ENCODE assay signal across 19 cellular contexts in genomic region chr15:38885001-38885400, GRCh38.
A peak's percentile ranks its signal among the peaks of the same experiment; 100 is the strongest.
DNase-seq lines count a peak whose midpoint lies in the region; ATAC-seq, FAIRE-seq and TF ChIP-seq lines count a peak whose summit lies in the region.
"Had no signal": no experiment of that assay in that cellular context is flagged by ENCODE, and none has a peak within 500 bp of the region (broad histone marks: within the 10 kb centered on the region; RNA-seq: fewer than 3 reads in every experiment).

No MANE protein-coding gene starts in this region.

- DNase-seq in H54 (ENCODE audit: insufficient read length, low spot score) = no peak
- peak; percentile 65 for DNase-seq in fibroblast of the aortic adventitia (ENCODE audit: low read depth)
- no peak for DNase-seq in stimulated activated effector memory CD8-positive, alpha-beta T cell treated with anti-CD3 and anti-CD28 coated beads, Interleukin-12 subunit alpha, Interleukin-12 subunit beta, amount 100 ng/mL, for 72 hours (ENCODE audit: low spot score in 2 of 2)
- DNase-seq in NCI-H2029 treated with DMSO at 0.1 percent for 48 hours (lab: John Stamatoyannopoulos, UW) = no peak
- DNase-seq in NCI-H1436 treated with DMSO at 0.1 percent for 48 hours (lab: John Stamatoyannopoulos, UW) = no peak
- DNase-seq: activated CD8-positive, alpha-beta memory T cell treated with anti-CD3 and anti-CD28 coated beads for 24 hours; DND-41; mesendoderm; NCI-H2029; NCI-H524 treated with DMSO at 0.1 percent for 48 hours; PC-3; stimulated activated naive CD8-positive, alpha-beta T cell treated with anti-CD3 and anti-CD28 coated beads, Interleukin-15, Interleukin-2, amounts not matched to agents 100 U/mL and 50 U/mL, for 24 hours; T-cell had no signal

- FAIRE-seq in H54 (lab: Jason Lieb, UNC) = peak; percentile 64
- FAIRE-seq: GM12878 had no signal

- no peak for TF ChIP-seq CTCF in VCaP (conservative IDR thresholded peaks at IDR 0.05)
- no peak for TF ChIP-seq CTCF in fibroblast of the aortic adventitia (IDR thresholded peaks at IDR 0.05; ENCODE audit: insufficient read depth, low read length)

- H3K9ac ChIP-seq in skeletal muscle satellite cell (ENCODE audit: low read depth, low read length) = peak overlapping the region; percentile 36

- no peaks in the 10 kb centered on the region for H3K27me3 ChIP-seq in skeletal muscle satellite cell (ENCODE audit: control insufficient read depth, insufficient read depth, low read length)
- H3K27me3 ChIP-seq: vagina had no signal

- H3K27ac Mint-ChIP-seq in stimulated activated effector memory CD8-positive, alpha-beta T cell treated with anti-CD3 and anti-CD28 coated beads, Interleukin-12 subunit alpha, Interleukin-12 subunit beta, amount 100 ng/mL, for 72 hours = no peak overlapping the region
- H3K27ac Mint-ChIP-seq: CD14-positive monocyte, T-cell, WTC11 had no signal

- no peak overlapping the region for H3K4me2 ChIP-seq in skeletal muscle satellite cell (ENCODE audit: low read length)

- peaks cover 4% of the 10 kb centered on the region for H3K4me1 Mint-ChIP-seq in stimulated activated effector memory CD8-positive, alpha-beta T cell treated with anti-CD3 and anti-CD28 coated beads, Interleukin-12 subunit alpha, Interleukin-12 subunit beta, amount 100 ng/mL, for 72 hours
- H3K4me1 Mint-ChIP-seq: WTC11 had no signal

- H3K9me3 Mint-ChIP-seq in stimulated activated effector memory CD8-positive, alpha-beta T cell treated with anti-CD3 and anti-CD28 coated beads, Interleukin-12 subunit alpha, Interleukin-12 subunit beta, amount 100 ng/mL, for 72 hours = no peaks in the 10 kb centered on the region
- H3K9me3 Mint-ChIP-seq: T-cell had no signal

- no peaks in the 10 kb centered on the region for H3K9me3 ChIP-seq in skeletal muscle satellite cell (replicated peaks; ENCODE audit: low read length)
- H3K9me3 ChIP-seq: vagina had no signal

- no peak for TF ChIP-seq POLR2A in H54 (IDR thresholded peaks at IDR 0.05; ENCODE audit: low read depth, low read length)

- H3K36me3 Mint-ChIP-seq in stimulated activated effector memory CD8-positive, alpha-beta T cell treated with anti-CD3 and anti-CD28 coated beads, Interleukin-12 subunit alpha, Interleukin-12 subunit beta, amount 100 ng/mL, for 72 hours = no peaks in the 10 kb centered on the region
- H3K36me3 Mint-ChIP-seq: CD14-positive monocyte, T-cell, WTC11 had no signal

- H3K36me3 ChIP-seq in skeletal muscle satellite cell (ENCODE audit: insufficient read depth, low read length) = no peaks in the 10 kb centered on the region
- H3K36me3 ChIP-seq: vagina had no signal

- no peak overlapping the region for H3K4me3 Mint-ChIP-seq in stimulated activated effector memory CD8-positive, alpha-beta T cell treated with anti-CD3 and anti-CD28 coated beads, Interleukin-12 subunit alpha, Interleukin-12 subunit beta, amount 100 ng/mL, for 72 hours
- H3K4me3 Mint-ChIP-seq: CD14-positive monocyte, T-cell, WTC11 had no signal

- no peak for ATAC-seq in stimulated activated effector memory CD8-positive, alpha-beta T cell treated with anti-CD3 and anti-CD28 coated beads, Interleukin-12 subunit alpha, Interleukin-12 subunit beta, amount 100 ng/mL, for 72 hours
- ATAC-seq: GM12878; PC-3; stimulated activated naive CD8-positive, alpha-beta T cell treated with anti-CD3 and anti-CD28 coated beads, Interleukin-15, Interleukin-2, amounts not matched to agents 100 U/mL and 50 U/mL, for 24 hours; T-cell; WTC11 had no signal

- H3K27ac ChIP-seq in VCaP = peak overlapping the region; percentile 45; the same call in 1 of the 2 replicates
- H3K27ac ChIP-seq: vagina had no signal

- H3K4me3 ChIP-seq in fibroblast of the aortic adventitia (ENCODE audit: low read depth, low read length) = no peak overlapping the region
- H3K4me3 ChIP-seq in skeletal muscle satellite cell (ENCODE audit: low read length) = no peak overlapping the region
- H3K4me3 ChIP-seq: GM12878, vagina had no signal

- peaks cover 56% of the 10 kb centered on the region for H3K4me1 ChIP-seq in skeletal muscle satellite cell (ENCODE audit: control insufficient read depth, insufficient read depth, low read length)
